In genomic region chr3:196627043-196627442, GRCh38 we compare ENCODE assay signal across 18 cellular contexts.
"Had no signal": no experiment of that assay in that cellular context is flagged by ENCODE, and none has a peak within 500 bp of the region (broad histone marks: within the 10 kb centered on the region; RNA-seq: fewer than 3 reads in every experiment).

No MANE protein-coding gene starts in this region.

- H3K4me1 ChIP-seq: right lobe of liver had no signal

- H3K27me3 Mint-ChIP-seq: natural killer cell treated with Interleukin-12 subunit alpha and Interleukin-12 subunit beta and Interleukin-15 and Interleukin-18, amount 100 ng/mL, for 72 hours had no signal

- H3K4me3 Mint-ChIP-seq: natural killer cell treated with Interleukin-12 subunit alpha and Interleukin-12 subunit beta and Interleukin-15 and Interleukin-18, amount 100 ng/mL, for 72 hours; T-helper 1 cell treated with Interleukin-12 subunit alpha and Interleukin-12 subunit beta and Interleukin-4 antibody, amounts not matched to agents 30 μg/mL and 1 μg/mL, for 36 hours had no signal

- H3K36me3 Mint-ChIP-seq: natural killer cell treated with Interleukin-12 subunit alpha and Interleukin-12 subunit beta and Interleukin-15 and Interleukin-18, amount 100 ng/mL, for 72 hours had no signal

- H3K4me3 ChIP-seq: heart right ventricle, left lung, psoas muscle, right lobe of liver, spleen, upper lobe of right lung had no signal

- H3K36me3 ChIP-seq: heart right ventricle, left lung, right lobe of liver, upper lobe of right lung had no signal

- H3K9me3 Mint-ChIP-seq: natural killer cell treated with Interleukin-12 subunit alpha and Interleukin-12 subunit beta and Interleukin-15 and Interleukin-18, amount 100 ng/mL, for 72 hours; T-helper 1 cell treated with Interleukin-12 subunit alpha and Interleukin-12 subunit beta and Interleukin-4 antibody, amounts not matched to agents 30 μg/mL and 1 μg/mL, for 36 hours had no signal

- H3K9me3 ChIP-seq: heart right ventricle, left lung, psoas muscle, right lobe of liver, spleen, upper lobe of right lung had no signal

- H3K27ac ChIP-seq: heart right ventricle, left lung, psoas muscle, right lobe of liver, spleen, upper lobe of right lung had no signal

- H3K27ac Mint-ChIP-seq: T-helper 1 cell treated with Interleukin-12 subunit alpha and Interleukin-12 subunit beta and Interleukin-4 antibody, amounts not matched to agents 30 μg/mL and 1 μg/mL, for 36 hours had no signal

- ATAC-seq: heart right ventricle; left lung; natural killer cell treated with Interleukin-12 subunit alpha and Interleukin-12 subunit beta and Interleukin-15 and Interleukin-18, amount 100 ng/mL, for 72 hours; psoas muscle; right lobe of liver; upper lobe of right lung had no signal

- DNase-seq: activated CD4-positive, alpha-beta T cell treated with anti-CD3 and anti-CD28 coated beads, Interleukin-2, amount 50 U/mL, for 48 hours; activated CD4-positive, CD25-positive, alpha-beta regulatory T cell; activated naive CD4-positive, alpha-beta T cell; heart right ventricle; left lung; mesenchymal stem cell; psoas muscle; spleen; stimulated activated CD4-positive, alpha-beta T cell treated with anti-CD3 and anti-CD28 coated beads, Interleukin-2, amount 100 ng/mL, for 24 hours; stimulated activated naive CD4-positive, alpha-beta T cell; upper lobe of right lung had no signal

- FAIRE-seq: colon, frontal cortex, islet of Langerhans, TTC549 had no signal

- H3K27me3 ChIP-seq: heart right ventricle, left lung, right lobe of liver, spleen, upper lobe of right lung had no signal
